ENCODE assay signal across 8 cellular contexts in genomic region chr11:128522063-128522942, GRCh38.
A peak's percentile ranks its signal among the peaks of the same experiment; 100 is the strongest.
DNase-seq lines count a peak whose midpoint lies in the region; ATAC-seq and TF ChIP-seq lines count a peak whose summit lies in the region.

No MANE protein-coding gene starts in this region.

- no peaks in the 10 kb centered on the region for H3K27me3 Mint-ChIP-seq in activated CD4-positive, alpha-beta T cell treated with anti-CD3 and anti-CD28 coated beads, Interleukin-2, amount 10 ng/mL, durations not matched to agents 24 days and 14 days

- intact Hi-C loops in activated CD4-positive, alpha-beta T cell treated with anti-CD3 and anti-CD28 coated beads, Interleukin-2, amount 10 ng/mL, durations not matched to agents 24 days and 14 days (cut with micrococcal nuclease) = loop anchor here (1.0 to 10.0 kb wide), 8 partner anchors 16 to 1112 kb away; no protein-coding TSS in a partner anchor

- peak overlapping the region; percentile 99 for H3K27ac Mint-ChIP-seq in activated CD4-positive, alpha-beta T cell treated with anti-CD3 and anti-CD28 coated beads, Interleukin-2, amount 10 ng/mL, durations not matched to agents 24 days and 14 days

- peak overlapping the region; percentile 91 for H3K4me3 ChIP-seq in AG10803 (ENCODE audit: low read length)

- H3K36me3 Mint-ChIP-seq in activated CD4-positive, alpha-beta T cell treated with anti-CD3 and anti-CD28 coated beads, Interleukin-2, amount 10 ng/mL, durations not matched to agents 24 days and 14 days (ENCODE audit: low read depth) = peaks cover 44% of the 10 kb centered on the region

- peaks cover 54% of the 10 kb centered on the region for H3K4me1 Mint-ChIP-seq in activated CD4-positive, alpha-beta T cell treated with anti-CD3 and anti-CD28 coated beads, Interleukin-2, amount 10 ng/mL, durations not matched to agents 24 days and 14 days

- H3K9me3 Mint-ChIP-seq in activated CD4-positive, alpha-beta T cell treated with anti-CD3 and anti-CD28 coated beads, Interleukin-2, amount 10 ng/mL, durations not matched to agents 24 days and 14 days = no peaks in the 10 kb centered on the region

- peak; percentile 87 for ATAC-seq in GM19023 (IDR thresholded peaks at IDR 0.05; ENCODE audit: unreplicated experiment)
- peak; percentile 76 for ATAC-seq in HG03175 (IDR thresholded peaks at IDR 0.05; ENCODE audit: unreplicated experiment)

- peak overlapping the region; percentile 93 for H3K4me3 Mint-ChIP-seq in activated CD4-positive, alpha-beta T cell treated with anti-CD3 and anti-CD28 coated beads, Interleukin-2, amount 10 ng/mL, durations not matched to agents 24 days and 14 days

- no peak for TF ChIP-seq CTCF in AG10803 (conservative IDR thresholded peaks at IDR 0.05; ENCODE audit: low read length)

- DNase-seq in AG10803 (ENCODE audit: low read depth) (peak; percentile 99), NCI-H460 (ENCODE audit: extremely low read depth, low read depth) (peak; percentile 89), cortex of kidney (lab: John Stamatoyannopoulos, UW) (peak; percentile 57), left kidney (ENCODE audit: low read depth, low spot score) (peak; percentile 97)
- peak; percentile 97 for DNase-seq in activated CD4-positive, alpha-beta T cell treated with anti-CD3 and anti-CD28 coated beads, Interleukin-2, amount 10 ng/mL, durations not matched to agents 24 days and 14 days
- DNase-seq in stimulated activated CD4-positive, alpha-beta T cell treated with anti-CD3 and anti-CD28 coated beads, Interleukin-1b, Interleukin-23, amount 100 ng/mL, for 4 hours (ENCODE audit: low read depth in 2 of 2) = peak; percentile 76 to 86

Comparison
In these comparisons a context has a peak if more than half of its experiments do, and no peak if none do; other contexts are left out.
1. Peak in every context shown above with its lines: DNase-seq, ATAC-seq and H3K4me3 ChIP-seq.